In genomic region chr1:216450252-216450651, GRCh38 we compare ENCODE assay signal across 30 cellular contexts. TPM values are rescaled to one million over a fixed set of nuclear protein-coding genes. Genes with fewer than 3 reads are reported as not detected.
"Had no signal": no experiment of that assay in that cellular context is flagged by ENCODE, and none has a peak within 500 bp of the region (broad histone marks: within the 10 kb centered on the region; RNA-seq: fewer than 3 reads in every experiment).

No MANE protein-coding gene starts in this region.

- H3K79me2 ChIP-seq: hepatocyte had no signal

- H3K4me1 Mint-ChIP-seq: natural killer cell; stimulated activated effector memory CD8-positive, alpha-beta T cell treated with anti-CD3 and anti-CD28 coated beads, Interleukin-12 subunit alpha, Interleukin-12 subunit beta, amount 100 ng/mL, for 72 hours had no signal

- DNase-seq: colonic mucosa; effector memory CD4-positive, alpha-beta T cell; foreskin keratinocyte; heart left ventricle; kidney; natural killer cell; pancreas; right lobe of liver; stimulated activated CD4-positive, alpha-beta T cell treated with anti-CD3 and anti-CD28 coated beads, Interleukin-12 subunit alpha, Interleukin-12 subunit beta, amount 100 ng/mL, for 4 hours; stimulated activated CD4-positive, alpha-beta T cell treated with anti-CD3 and anti-CD28 coated beads, Interleukin-1b, Interleukin-23, amount 100 ng/mL, for 48 hours; stimulated activated CD4-positive, alpha-beta T cell treated with anti-CD3 and anti-CD28 coated beads, Interleukin-4, amount 100 ng/mL, for 1 hour; stimulated activated naive CD4-positive, alpha-beta T cell treated with Interleukin-2 at 50 U/mL for 16 hours; upper lobe of right lung; uterus had no signal

- H3K36me3 ChIP-seq: colonic mucosa, esophagus muscularis mucosa, gastroesophageal sphincter, heart left ventricle, neutrophil, pancreas, right lobe of liver, thoracic aorta, tibial nerve, upper lobe of right lung, uterus had no signal

- H3K27me3 Mint-ChIP-seq: dendritic cell treated with granulocyte-macrophage colony-stimulating factor and Interleukin-4, amounts not matched to agents 40 ng/mL and 50 ng/mL, for 4 days; memory B cell; progenitor cell of endocrine pancreas had no signal

- H3K9me3 ChIP-seq: colonic mucosa, esophagus muscularis mucosa, gastroesophageal sphincter, heart left ventricle, neutrophil, pancreas, right lobe of liver, thoracic aorta, tibial nerve, upper lobe of right lung, uterus had no signal

- H3K4me3 Mint-ChIP-seq: dendritic cell treated with granulocyte-macrophage colony-stimulating factor and Interleukin-4, amounts not matched to agents 40 ng/mL and 50 ng/mL, for 4 days; memory B cell; natural killer cell; stimulated activated effector memory CD8-positive, alpha-beta T cell treated with anti-CD3 and anti-CD28 coated beads, Interleukin-12 subunit alpha, Interleukin-12 subunit beta, amount 100 ng/mL, for 72 hours had no signal

- H3K27me3 ChIP-seq: colonic mucosa, esophagus muscularis mucosa, foreskin keratinocyte, gastroesophageal sphincter, heart left ventricle, hepatocyte, neutrophil, pancreas, right lobe of liver, tibial nerve, upper lobe of right lung, uterus had no signal

- H3K36me3 Mint-ChIP-seq: memory B cell; stimulated activated effector memory CD8-positive, alpha-beta T cell treated with anti-CD3 and anti-CD28 coated beads, Interleukin-12 subunit alpha, Interleukin-12 subunit beta, amount 100 ng/mL, for 72 hours had no signal

- H3K4me1 ChIP-seq: colonic mucosa, esophagus muscularis mucosa, gastroesophageal sphincter, heart left ventricle, pancreas, right lobe of liver, tibial nerve, upper lobe of right lung, uterus had no signal

- H3K27ac Mint-ChIP-seq: dendritic cell treated with granulocyte-macrophage colony-stimulating factor and Interleukin-4, amounts not matched to agents 40 ng/mL and 50 ng/mL, for 4 days; memory B cell; natural killer cell; progenitor cell of endocrine pancreas; stimulated activated effector memory CD8-positive, alpha-beta T cell treated with anti-CD3 and anti-CD28 coated beads, Interleukin-12 subunit alpha, Interleukin-12 subunit beta, amount 100 ng/mL, for 72 hours had no signal

- H3K4me2 ChIP-seq: hepatocyte, smooth muscle cell had no signal

- H3K27ac ChIP-seq: colonic mucosa, esophagus muscularis mucosa, foreskin keratinocyte, gastroesophageal sphincter, heart left ventricle, hepatocyte, neutrophil, pancreas, right lobe of liver, thoracic aorta, tibial nerve, upper lobe of right lung, uterus had no signal

- H2AFZ ChIP-seq: hepatocyte had no signal

- H3K4me3 ChIP-seq: colonic mucosa, esophagus muscularis mucosa, gastroesophageal sphincter, heart left ventricle, hepatocyte, lung, pancreas, right lobe of liver, smooth muscle cell, thoracic aorta, tibial nerve, upper lobe of right lung, uterus had no signal

RNA-seq across cellular contexts. Expression of gene USH2A, which starts 27.0 kb away (rescaled TPM):
- total RNA-seq: endothelial cell of umbilical vein, epithelial cell of proximal tubule, foreskin keratinocyte, mononuclear cell, natural killer cell, omental fat pad, thoracic aorta, upper lobe of right lung had no signal
